ENCODE assay signal across 19 cellular contexts in the genomic region with DNA sequence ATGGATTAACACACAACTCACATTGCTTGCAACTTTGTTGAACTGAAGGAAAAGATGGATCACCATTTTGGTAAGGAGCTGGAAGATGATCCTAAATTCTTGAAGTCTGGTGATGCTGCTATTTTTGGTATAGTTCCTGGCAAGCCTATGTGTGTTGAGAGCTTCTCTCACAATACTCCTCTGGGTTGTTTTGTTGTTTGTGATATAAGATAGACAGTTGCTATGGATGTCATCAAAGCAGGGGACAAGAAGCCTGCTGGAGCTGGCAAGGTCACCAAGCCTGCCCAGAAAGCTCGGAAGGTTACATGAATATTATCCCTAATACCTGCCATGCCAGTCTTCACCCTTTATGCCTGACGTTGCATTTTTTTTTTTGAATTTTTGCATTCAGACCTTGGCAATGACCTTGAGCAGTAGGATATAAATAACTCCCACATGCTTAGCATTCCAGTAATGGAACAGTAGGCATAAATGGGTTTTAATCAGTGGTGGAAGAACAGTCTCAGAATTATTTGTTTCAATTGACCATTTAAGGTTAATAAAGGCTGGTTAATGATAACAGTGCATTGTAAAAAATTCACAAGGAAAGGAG.
"Had no signal": no experiment of that assay in that cellular context is flagged by ENCODE, and none has a peak within 500 bp of the region (broad histone marks: within the 10 kb centered on the region; RNA-seq: fewer than 3 reads in every experiment).

No MANE protein-coding gene starts in this region.

- H3K27me3 ChIP-seq: hepatocyte, neural progenitor cell, sigmoid colon, stomach, tibial artery had no signal

- ATAC-seq: left colon; mucosa of descending colon; natural killer cell treated with Interleukin-12 subunit alpha and Interleukin-12 subunit beta and Interleukin-15 and Interleukin-18, amount 100 ng/mL, for 72 hours; psoas muscle had no signal

- H3K4me3 ChIP-seq: hepatocyte, mucosa of descending colon, neural progenitor cell, psoas muscle, sigmoid colon, stomach, tibial artery had no signal

- DNase-seq: cerebellar nuclear complex; cortex of kidney; effector CD4-positive, alpha-beta T cell; head of caudate nucleus; left colon; mesenchymal stem cell; mucosa of descending colon; naive B cell; psoas muscle; retina; sigmoid colon; stimulated activated CD4-positive, alpha-beta T cell treated with anti-CD3 and anti-CD28 coated beads, Interleukin-2, amount 100 ng/mL, for 24 hours; stimulated activated CD4-positive, alpha-beta T cell treated with anti-CD3 and anti-CD28 coated beads, Interleukin-4, amount 100 ng/mL, for 24 hours; stimulated activated naive CD4-positive, alpha-beta T cell treated with Interleukin-2 at 50 U/mL for 16 hours; stomach; tibial artery had no signal

- H3K4me2 ChIP-seq: hepatocyte, neural progenitor cell had no signal

- H3K36me3 ChIP-seq: neural progenitor cell, sigmoid colon, stomach, tibial artery had no signal

- H3K4me1 ChIP-seq: psoas muscle, sigmoid colon, stomach had no signal

- H3K27ac ChIP-seq: hepatocyte, neural progenitor cell, psoas muscle, sigmoid colon, stomach, tibial artery had no signal

- H2AFZ ChIP-seq: hepatocyte, neural progenitor cell had no signal

- H3K9me3 ChIP-seq: mucosa of descending colon, psoas muscle, sigmoid colon, stomach, tibial artery had no signal

- H3K9ac ChIP-seq: neural progenitor cell had no signal

- H3K79me2 ChIP-seq: hepatocyte had no signal
